9 cellular contexts compared by ENCODE assay signal in the genomic region with DNA sequence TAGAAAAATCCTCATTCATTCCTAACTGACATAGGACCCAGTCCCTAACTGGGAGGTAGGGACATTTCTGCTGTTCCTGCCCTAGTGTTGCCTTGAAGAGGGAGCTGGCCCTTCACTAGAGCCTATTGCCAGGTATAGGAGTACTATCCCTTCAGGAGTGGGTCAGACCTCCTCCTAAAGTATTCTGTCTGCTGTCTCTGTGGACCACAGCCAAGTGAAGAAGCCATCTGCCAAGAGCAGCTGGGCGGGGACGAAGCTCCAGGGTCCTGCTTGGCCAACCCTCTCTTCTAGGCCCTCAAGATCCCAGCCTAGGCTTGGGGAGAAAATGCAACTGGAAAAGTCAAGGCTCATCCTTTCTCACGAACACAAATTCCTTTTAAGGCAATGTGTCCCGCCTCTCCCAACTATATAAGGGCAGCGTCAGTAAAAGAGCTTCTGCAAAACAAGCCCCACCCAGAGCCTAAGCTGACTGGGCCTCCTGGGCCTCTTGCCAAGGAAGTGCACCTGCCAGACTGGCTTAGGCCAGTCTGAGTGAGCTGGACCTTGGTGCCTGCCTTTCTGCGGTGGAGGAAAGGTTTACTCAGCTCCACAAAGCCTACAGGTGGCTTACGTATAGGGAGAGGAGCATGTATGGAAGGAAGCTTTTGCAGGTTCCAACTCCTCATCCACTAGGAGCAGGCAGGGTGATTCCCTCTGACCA. TPM values are rescaled to one million over a fixed set of nuclear protein-coding genes. Genes with fewer than 3 reads are reported as not detected.
DNase-seq lines count a peak whose midpoint lies in the region; ATAC-seq, FAIRE-seq and TF ChIP-seq lines count a peak whose summit lies in the region.
"Had no signal": no experiment of that assay in that cellular context is flagged by ENCODE, and none has a peak within 500 bp of the region (broad histone marks: within the 10 kb centered on the region; RNA-seq: fewer than 3 reads in every experiment).

No MANE protein-coding gene starts in this region.

- H3K79me2 ChIP-seq in astrocyte (ENCODE audit: insufficient read depth, low read length): peaks cover 31% of the 10 kb centered on the region

- 51% methylated on average over 7 of the region's 7 CpGs for WGBS in HUES64
- WGBS in right cardiac atrium: 26% methylated on average over 7 of the region's 7 CpGs

- H3K27ac ChIP-seq in HUES64 (ENCODE audit: low read depth, low read length) (peak overlapping the region; percentile 93), astrocyte (ENCODE audit: low read depth, low read length) (peak overlapping the region; percentile 83), right cardiac atrium (ENCODE audit: low read length) (peak overlapping the region; percentile 16)

- FAIRE-seq in astrocyte (lab: Jason Lieb, UNC): no peak
- FAIRE-seq: endometrium had no signal

- TF ChIP-seq CTCF in astrocyte (IDR thresholded peaks at IDR 0.05; ENCODE audit: insufficient read depth, low read depth, low read length): no peak

- H3K9me3 ChIP-seq in HUES64 (ENCODE audit: insufficient read depth, low read depth, low read length) (no peaks in the 10 kb centered on the region), astrocyte (ENCODE audit: insufficient read depth, low read depth, low read length) (no peaks in the 10 kb centered on the region), right cardiac atrium (ENCODE audit: control insufficient read depth, low read length) (no peaks in the 10 kb centered on the region)

- no peak overlapping the region for H2AFZ ChIP-seq in astrocyte (ENCODE audit: low read depth, low read length)

- peaks cover 5% of the 10 kb centered on the region for H3K36me3 Mint-ChIP-seq in astrocyte (ENCODE audit: low read depth, unreplicated experiment)

- DNase-seq in Daoy (ENCODE audit: low read depth) (peak; percentile 96), NOMO-1 (lab: John Stamatoyannopoulos, UW; ENCODE audit: unreplicated experiment in 2 of 2) (peak; percentile 56 to 80), astrocyte (ENCODE audit: low read depth) (peak; percentile 97), right cardiac atrium (peak; percentile 72 to 85 (median 84)), posterior cingulate gyrus (peak in 9 of 10 donors; percentile 22 to 92 (median 39)), GM19240 (ENCODE audit: insufficient read length, low spot score) (no peak)

- H3K4me3 Mint-ChIP-seq in astrocyte (ENCODE audit: unreplicated experiment): peak overlapping the region; percentile 100

- peak overlapping the region; percentile 93 for H3K4me2 ChIP-seq in astrocyte (ENCODE audit: low read length)

- H3K36me3 ChIP-seq in HUES64 (ENCODE audit: insufficient read depth, low read length) (peaks cover 35% of the 10 kb centered on the region), astrocyte (ENCODE audit: insufficient read depth, low read length) (no peaks in the 10 kb centered on the region)

- no peaks in the 10 kb centered on the region for H3K9me3 Mint-ChIP-seq in astrocyte (ENCODE audit: unreplicated experiment)

- H3K4me3 ChIP-seq in HUES64 (ENCODE audit: low read length): peak overlapping the region; percentile 81
- H3K4me3 ChIP-seq in astrocyte (ENCODE audit: insufficient read depth, low read depth, low read length): peak overlapping the region; percentile 80
- peak overlapping the region; percentile 67 for H3K4me3 ChIP-seq in right cardiac atrium (ENCODE audit: low read length)

- H3K27ac Mint-ChIP-seq in astrocyte (ENCODE audit: unreplicated experiment): peak overlapping the region; percentile 99

- H4K20me1 ChIP-seq in astrocyte (ENCODE audit: insufficient read depth, low read length): peaks cover 35% of the 10 kb centered on the region

- ATAC-seq in GM21526 (IDR thresholded peaks at IDR 0.05; ENCODE audit: low FRiP score, unreplicated experiment): peak; percentile 41
- peak; percentile 71 to 77 for ATAC-seq in right cardiac atrium

- H3K4me1 ChIP-seq in HUES64 (ENCODE audit: insufficient read depth, low read length) (peaks cover 15% of the 10 kb centered on the region), astrocyte (ENCODE audit: insufficient read depth, low read length) (peaks cover 46% of the 10 kb centered on the region), right cardiac atrium (ENCODE audit: control insufficient read depth, insufficient read depth, low read length) (peaks cover 6% of the 10 kb centered on the region)

- H3K9ac ChIP-seq in HUES64 (ENCODE audit: low read depth, low read length) (peak overlapping the region; percentile 68), astrocyte (ENCODE audit: low read length) (peak overlapping the region; percentile 92)

- H3K4me1 Mint-ChIP-seq in astrocyte (ENCODE audit: low read depth, unreplicated experiment): peaks cover 51% of the 10 kb centered on the region

- no peaks in the 10 kb centered on the region for H3K27me3 Mint-ChIP-seq in astrocyte (ENCODE audit: low read depth, unreplicated experiment)

- no peaks in the 10 kb centered on the region for H3K27me3 ChIP-seq in HUES64 (ENCODE audit: insufficient read depth, low read length)
- H3K27me3 ChIP-seq in astrocyte (ENCODE audit: insufficient read depth, low read length): no peaks in the 10 kb centered on the region
- no peaks in the 10 kb centered on the region for H3K27me3 ChIP-seq in right cardiac atrium (ENCODE audit: control insufficient read depth, insufficient read depth)

- intact Hi-C loops in right cardiac atrium (cut with DNase I): loop anchor here in 1 of 4 donors (5.0 kb wide), 1 partner anchor 193 kb away; no protein-coding TSS in a partner anchor
- intact Hi-C loops in posterior cingulate gyrus (cut with DNase I): loop anchor here (5.0 to 10.0 kb wide), 2 partner anchors 198 to 295 kb away; a partner anchor contains a TSS

RNA-seq across cellular contexts. Expression of a gene that starts 0.6 kb away (rescaled TPM):
- total RNA-seq in Daoy (2014; rRNA removed; shearing (Covaris generic)): 17.9 and 19.4 TPM in 2 replicates
- 5.5 TPM for polyA plus RNA-seq in HUES64 (2013, experiment 1 of 2)
- 6.3 TPM for polyA plus RNA-seq in HUES64 (2013, experiment 2 of 2)
- total RNA-seq in astrocyte (74.1 and 90.6 TPM in 2 replicates), right cardiac atrium (1 to 10 TPM; 3.5 to 5.4 (median 4.5) TPM)
- 3.5 TPM for polyA plus RNA-seq in right cardiac atrium

RNA-seq across cellular contexts. Expression of a gene that starts 28.3 kb away (rescaled TPM):
- 3.5 and 4.1 TPM in 2 replicates for total RNA-seq in Daoy (2014; rRNA removed; shearing (Covaris generic))
- 15.1 TPM for polyA plus RNA-seq in HUES64 (2013, experiment 1 of 2)
- polyA plus RNA-seq in HUES64 (2013, experiment 2 of 2): 16.2 TPM
- total RNA-seq in astrocyte (8.8 and 8.9 TPM in 2 replicates), right cardiac atrium (under 1 TPM; 0.32 to 0.77 (median 0.62) TPM)
- 0.18 TPM for polyA plus RNA-seq in right cardiac atrium

Comparison
In these comparisons a context has a peak if more than half of its experiments do, and no peak if none do; other contexts are left out.
1. H3K27ac ChIP-seq: peak in every context shown above with its lines; median percentile 93 in HUES64; 83 in astrocyte; 16 in right cardiac atrium.